4 cellular contexts compared by ENCODE assay signal in genomic region chr4:162509333-162509732, GRCh38.
TF ChIP-seq lines count a peak whose summit lies in the region.

No MANE protein-coding gene starts in this region.

TF ChIP-seq in HepG2, 621 proteins besides CTCF, POLR2A, EP300 and RAD21:
- no peak for TF ChIP-seq FOXO1 (CRISPR knock-in tag; IDR thresholded peaks at IDR 0.05)
- TF ChIP-seq MAFK (conservative IDR thresholded peaks at IDR 0.05 in 1 of 2, IDR thresholded peaks at IDR 0.05 in 1 of 2; ENCODE audit: low read length in 2 of 2): peak; percentile 72 to 82
- peak; percentile 77; the same call in 1 of the 2 replicates for TF ChIP-seq MAFF (IDR thresholded peaks at IDR 0.05; ENCODE audit: low read depth, low read length)

TF ChIP-seq in A549, 52 proteins besides CTCF, POLR2A, EP300 and RAD21:
- TF ChIP-seq E2F6 (IDR thresholded peaks at IDR 0.05; ENCODE audit: borderline replicate concordance, low read depth) (no peak), MAFK (IDR thresholded peaks at IDR 0.05; ENCODE audit: partially characterized antibody) (peak; percentile 60)

TF ChIP-seq in IMR-90, 13 proteins besides CTCF, POLR2A, EP300 and RAD21:
- TF ChIP-seq MAFK (IDR thresholded peaks at IDR 0.05; ENCODE audit: low read depth, low read length): peak; percentile 66
- no peak for TF ChIP-seq RFX5 (IDR thresholded peaks at IDR 0.05; ENCODE audit: low read depth, low read length)
TF ChIP-seq in IMR-90: peak in this region for 1.

TF ChIP-seq in K562, 482 proteins besides CTCF, POLR2A, EP300 and RAD21:
- TF ChIP-seq, protein P1, sequence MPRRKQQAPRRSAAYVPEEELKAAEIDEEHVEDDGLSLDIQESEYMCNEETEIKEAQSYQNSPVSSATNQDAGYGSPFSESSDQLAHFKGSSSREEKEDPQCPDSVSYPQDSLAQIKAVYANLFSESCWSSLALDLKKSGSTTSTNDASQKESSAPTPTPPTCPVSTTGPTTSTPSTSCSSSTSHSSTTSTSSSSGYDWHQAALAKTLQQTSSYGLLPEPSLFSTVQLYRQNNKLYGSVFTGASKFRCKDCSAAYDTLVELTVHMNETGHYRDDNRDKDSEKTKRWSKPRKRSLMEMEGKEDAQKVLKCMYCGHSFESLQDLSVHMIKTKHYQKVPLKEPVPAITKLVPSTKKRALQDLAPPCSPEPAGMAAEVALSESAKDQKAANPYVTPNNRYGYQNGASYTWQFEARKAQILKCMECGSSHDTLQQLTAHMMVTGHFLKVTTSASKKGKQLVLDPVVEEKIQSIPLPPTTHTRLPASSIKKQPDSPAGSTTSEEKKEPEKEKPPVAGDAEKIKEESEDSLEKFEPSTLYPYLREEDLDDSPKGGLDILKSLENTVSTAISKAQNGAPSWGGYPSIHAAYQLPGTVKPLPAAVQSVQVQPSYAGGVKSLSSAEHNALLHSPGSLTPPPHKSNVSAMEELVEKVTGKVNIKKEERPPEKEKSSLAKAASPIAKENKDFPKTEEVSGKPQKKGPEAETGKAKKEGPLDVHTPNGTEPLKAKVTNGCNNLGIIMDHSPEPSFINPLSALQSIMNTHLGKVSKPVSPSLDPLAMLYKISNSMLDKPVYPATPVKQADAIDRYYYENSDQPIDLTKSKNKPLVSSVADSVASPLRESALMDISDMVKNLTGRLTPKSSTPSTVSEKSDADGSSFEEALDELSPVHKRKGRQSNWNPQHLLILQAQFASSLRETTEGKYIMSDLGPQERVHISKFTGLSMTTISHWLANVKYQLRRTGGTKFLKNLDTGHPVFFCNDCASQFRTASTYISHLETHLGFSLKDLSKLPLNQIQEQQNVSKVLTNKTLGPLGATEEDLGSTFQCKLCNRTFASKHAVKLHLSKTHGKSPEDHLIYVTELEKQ (CRISPR knock-in tag; IDR thresholded peaks at IDR 0.05): no peak
- peak; percentile 10; the same call in 1 of the 2 replicates for TF ChIP-seq ZNF316 (IDR thresholded peaks at IDR 0.05)
